ENCODE assay signal across 9 cellular contexts in the genomic region with DNA sequence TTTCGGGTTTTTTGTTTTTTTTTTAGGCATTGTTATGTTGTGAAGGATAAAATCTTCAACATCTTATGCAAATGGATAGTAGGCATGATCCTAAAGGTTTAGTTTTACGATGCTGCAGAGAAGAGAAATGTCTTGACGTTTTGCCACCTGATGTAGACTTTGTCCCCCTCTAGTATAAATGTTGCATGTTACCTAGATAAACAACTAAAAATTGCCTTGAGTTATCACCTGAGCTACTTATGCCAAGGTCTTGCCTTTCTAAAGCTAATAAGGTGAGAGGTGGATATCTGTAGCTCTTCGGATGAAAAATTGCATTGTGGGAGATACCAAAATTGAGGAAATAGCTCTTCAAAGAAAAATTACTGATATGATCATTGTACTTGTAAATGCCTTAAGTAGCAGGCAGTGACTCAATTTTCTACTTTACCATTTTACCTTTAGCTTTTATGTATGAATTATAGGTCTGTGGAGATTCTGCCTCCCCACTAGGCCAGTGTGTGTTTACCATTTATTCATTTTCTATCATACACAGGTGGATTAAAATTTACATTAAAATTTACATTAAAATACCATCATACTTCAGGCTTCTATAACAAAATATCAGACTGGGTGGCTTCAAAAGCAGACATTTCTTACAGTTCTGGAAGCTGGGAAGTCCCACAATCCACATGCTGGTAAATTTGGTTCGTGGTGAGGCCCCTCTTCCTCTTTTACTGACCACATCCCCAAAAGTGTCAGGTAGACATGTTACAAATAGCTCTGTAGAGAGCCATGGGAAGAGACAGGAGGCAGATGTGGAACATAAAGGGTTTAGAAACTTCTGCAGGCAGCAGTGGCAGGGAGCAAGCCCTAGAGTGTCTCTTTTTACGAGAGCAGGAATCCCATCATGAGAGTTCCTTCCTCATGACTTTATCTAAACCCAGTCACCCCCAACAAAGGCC.
DNase-seq lines count a peak whose midpoint lies in the region; ATAC-seq, FAIRE-seq and TF ChIP-seq lines count a peak whose summit lies in the region.
"Had no signal": no experiment of that assay in that cellular context is flagged by ENCODE, and none has a peak within 500 bp of the region (broad histone marks: within the 10 kb centered on the region; RNA-seq: fewer than 3 reads in every experiment).

No MANE protein-coding gene starts in this region.

- peaks cover 0 to 5% of the 10 kb centered on the region in 2 experiments; a peak in 1 of 4 replicates for H3K36me3 ChIP-seq in GM12878 (ENCODE audit: control insufficient read depth in 2 of 2, insufficient read depth in 2 of 2, low read length in 1 of 2)

- TF ChIP-seq EP300 in GM12878 (IDR thresholded peaks at IDR 0.05; ENCODE audit: borderline replicate concordance in 1 of 2, control insufficient read depth in 1 of 2, low read depth in 2 of 2, low read length in 2 of 2) = peak; percentile 65 to 80; a peak in 3 of 4 replicates

- peak overlapping the region; percentile 29; the same call in 1 of the 2 replicates for H3K4me3 ChIP-seq in GM12878

- peak; percentile 5 for DNase-seq in GM18507 (ENCODE audit: extremely low spot score, insufficient read length, low read depth)
- peak; percentile 59 for DNase-seq in KG1 (lab: John Stamatoyannopoulos, UW)
- DNase-seq in GM12878 (ENCODE audit: low read depth, low spot score) = peak; percentile 77
- DNase-seq in posterior cingulate gyrus = no peak
- no peak for DNase-seq in T-helper 9 cell
- DNase-seq in amniotic stem cell (lab: John Stamatoyannopoulos, UW) = no peak
- DNase-seq: DMS79 had no signal

- TF ChIP-seq CTCF in GM12878 (IDR thresholded peaks at IDR 0.05 in 2 of 3, conservative IDR thresholded peaks at IDR 0.05 in 1 of 3; ENCODE audit: control insufficient read depth in 2 of 3, extremely low read depth in 1 of 3, insufficient read depth in 1 of 3, low read depth in 3 of 3, low read length in 3 of 3) = no peak

- H3K9me3 ChIP-seq in GM12878 (replicated peaks; ENCODE audit: control insufficient read depth, insufficient read depth, low read length) = no peaks in the 10 kb centered on the region

- peaks cover 47% of the 10 kb centered on the region for H3K4me1 ChIP-seq in GM12878 (ENCODE audit: control insufficient read depth, insufficient read depth, low read length)

- TF ChIP-seq POLR2A in GM12878 (IDR thresholded peaks at IDR 0.05; ENCODE audit: low read depth, low read length) = no peak

- BruUV-seq in GM12878 (replicated peaks; lab: Mats Ljungman, UMichigan) = no TSS peak

- 0 out of 2 replicates have a peak, but pooled peaks have one; percentile 34 for TF ChIP-seq RAD21 in GM12878 (IDR thresholded peaks at IDR 0.05; ENCODE audit: insufficient read depth, low read depth, low read length)

- H4K20me1 ChIP-seq in GM12878 (ENCODE audit: control insufficient read depth, insufficient read depth) = no peaks in the 10 kb centered on the region

- peak overlapping the region; percentile 66 for H2AFZ ChIP-seq in GM12878 (ENCODE audit: control insufficient read depth, low read depth, low read length)

- intact Hi-C loops in GM12878 (cut with micrococcal nuclease; ENCODE audit: unreplicated experiment) (loop anchor here (5.0 to 10.0 kb wide), 3 partner anchors 102 to 319 kb away; a partner anchor contains a TSS), posterior cingulate gyrus (cut with DNase I) (no loop called here)

- ATAC-seq in GM21737 (IDR thresholded peaks at IDR 0.05; ENCODE audit: unreplicated experiment) (peak; percentile 54), GM12878 (peak; percentile 87), HG03439 (IDR thresholded peaks at IDR 0.05; ENCODE audit: unreplicated experiment) (no peak)

- CTCF ChIA-PET in GM12878 (lab: Yijun Ruan, JAX) = interaction anchor here (1.4 to 2.7 kb wide), 3 partner anchors 13 to 99 kb away, joined by 4 to 7 read pairs (median 4); no protein-coding TSS in a partner anchor

- peak overlapping the region; percentile 49 for H3K4me2 ChIP-seq in GM12878 (ENCODE audit: control insufficient read depth, insufficient read depth)

- no peaks in the 10 kb centered on the region for H3K27me3 ChIP-seq in GM12878 (replicated peaks in 1 of 2; ENCODE audit: control insufficient read depth in 2 of 2, insufficient read depth in 2 of 2, low read length in 1 of 2)

- SMC1A ChIA-PET in GM12878 (lab: Charles Lee; ENCODE audit: uncharacterized antibody, unreplicated experiment) = interaction anchor here (0.7 to 1.9 kb wide), 13 partner anchors 8 to 106 kb away, joined by 3 to 5 read pairs (median 4); no protein-coding TSS in a partner anchor

- FAIRE-seq in GM18507 (lab: Jason Lieb, UNC) = peak; percentile 89
- peak; percentile 97 for FAIRE-seq in GM12878 (lab: Jason Lieb, UNC)

- H3K27ac ChIP-seq in GM12878 (ENCODE audit: control insufficient read depth, insufficient read depth) = peak overlapping the region; percentile 64

- POLR2A ChIA-PET in GM12878 (lab: Charles Lee) = interaction anchor here (0.6 to 1.6 kb wide), 5 partner anchors 11 to 105 kb away, joined by 3 to 4 read pairs (median 3); a partner anchor contains a TSS

- H3K9ac ChIP-seq in GM12878 (ENCODE audit: control insufficient read depth, insufficient read depth, low read length) = 0 out of 2 replicates have a peak overlapping the region, but pooled peaks have one; percentile 14

- in situ Hi-C loops in GM12878 (cut with MboI) = no loop called here

- WGBS in GM12878 (ENCODE audit: insufficient coverage, insufficient replicate concordance, low lambda C conversion rate, missing lambda C conversion rate) = 61% methylated on average over 6 of the region's 6 CpGs

- H3K79me2 ChIP-seq in GM12878 (ENCODE audit: control insufficient read depth, insufficient read depth, low read length) = no peaks in the 10 kb centered on the region

- RAD21 ChIA-PET in GM12878 (lab: Charles Lee; ENCODE audit: unreplicated experiment) = interaction anchor here (0.9 to 2.8 kb wide), 7 partner anchors 9 to 318 kb away, joined by 3 to 11 read pairs (median 4); a partner anchor contains a TSS

TF ChIP-seq in GM12878, 131 proteins besides CTCF, POLR2A, EP300 and RAD21 (continues in another document):
- no peak for TF ChIP-seq NFYA (IDR thresholded peaks at IDR 0.05; ENCODE audit: borderline replicate concordance, low read depth, low read length)
- TF ChIP-seq, protein P1, sequence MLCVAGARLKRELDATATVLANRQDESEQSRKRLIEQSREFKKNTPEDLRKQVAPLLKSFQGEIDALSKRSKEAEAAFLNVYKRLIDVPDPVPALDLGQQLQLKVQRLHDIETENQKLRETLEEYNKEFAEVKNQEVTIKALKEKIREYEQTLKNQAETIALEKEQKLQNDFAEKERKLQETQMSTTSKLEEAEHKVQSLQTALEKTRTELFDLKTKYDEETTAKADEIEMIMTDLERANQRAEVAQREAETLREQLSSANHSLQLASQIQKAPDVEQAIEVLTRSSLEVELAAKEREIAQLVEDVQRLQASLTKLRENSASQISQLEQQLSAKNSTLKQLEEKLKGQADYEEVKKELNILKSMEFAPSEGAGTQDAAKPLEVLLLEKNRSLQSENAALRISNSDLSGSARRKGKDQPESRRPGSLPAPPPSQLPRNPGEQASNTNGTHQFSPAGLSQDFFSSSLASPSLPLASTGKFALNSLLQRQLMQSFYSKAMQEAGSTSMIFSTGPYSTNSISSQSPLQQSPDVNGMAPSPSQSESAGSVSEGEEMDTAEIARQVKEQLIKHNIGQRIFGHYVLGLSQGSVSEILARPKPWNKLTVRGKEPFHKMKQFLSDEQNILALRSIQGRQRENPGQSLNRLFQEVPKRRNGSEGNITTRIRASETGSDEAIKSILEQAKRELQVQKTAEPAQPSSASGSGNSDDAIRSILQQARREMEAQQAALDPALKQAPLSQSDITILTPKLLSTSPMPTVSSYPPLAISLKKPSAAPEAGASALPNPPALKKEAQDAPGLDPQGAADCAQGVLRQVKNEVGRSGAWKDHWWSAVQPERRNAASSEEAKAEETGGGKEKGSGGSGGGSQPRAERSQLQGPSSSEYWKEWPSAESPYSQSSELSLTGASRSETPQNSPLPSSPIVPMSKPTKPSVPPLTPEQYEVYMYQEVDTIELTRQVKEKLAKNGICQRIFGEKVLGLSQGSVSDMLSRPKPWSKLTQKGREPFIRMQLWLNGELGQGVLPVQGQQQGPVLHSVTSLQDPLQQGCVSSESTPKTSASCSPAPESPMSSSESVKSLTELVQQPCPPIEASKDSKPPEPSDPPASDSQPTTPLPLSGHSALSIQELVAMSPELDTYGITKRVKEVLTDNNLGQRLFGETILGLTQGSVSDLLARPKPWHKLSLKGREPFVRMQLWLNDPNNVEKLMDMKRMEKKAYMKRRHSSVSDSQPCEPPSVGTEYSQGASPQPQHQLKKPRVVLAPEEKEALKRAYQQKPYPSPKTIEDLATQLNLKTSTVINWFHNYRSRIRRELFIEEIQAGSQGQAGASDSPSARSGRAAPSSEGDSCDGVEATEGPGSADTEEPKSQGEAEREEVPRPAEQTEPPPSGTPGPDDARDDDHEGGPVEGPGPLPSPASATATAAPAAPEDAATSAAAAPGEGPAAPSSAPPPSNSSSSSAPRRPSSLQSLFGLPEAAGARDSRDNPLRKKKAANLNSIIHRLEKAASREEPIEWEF (IDR thresholded peaks at IDR 0.05; ENCODE audit: insufficient replicate concordance, low read depth, low read length) = no peak
- peak; percentile 62; the same call in 1 of the 2 replicates for TF ChIP-seq PML (IDR thresholded peaks at IDR 0.05; ENCODE audit: low read length)
- peak; percentile 97 to 98 for TF ChIP-seq IKZF2 (IDR thresholded peaks at IDR 0.05)
- no peak for TF ChIP-seq ASH2L (IDR thresholded peaks at IDR 0.05; ENCODE audit: borderline replicate concordance, low read depth)
- no peak for TF ChIP-seq MYC (IDR thresholded peaks at IDR 0.05; ENCODE audit: insufficient read depth, insufficient read length, insufficient replicate concordance, low read length, severe bottlenecking)
- TF ChIP-seq MYB (IDR thresholded peaks at IDR 0.05; ENCODE audit: borderline replicate concordance, low read depth, low read length) = no peak
- no peak for TF ChIP-seq BRCA1 (IDR thresholded peaks at IDR 0.05; ENCODE audit: low read depth, low read length)
- TF ChIP-seq SPI1 (IDR thresholded peaks at IDR 0.05; ENCODE audit: borderline replicate concordance, insufficient read depth, low read depth, low read length) = peak; percentile 99
- no peak for TF ChIP-seq FOXK2 (IDR thresholded peaks at IDR 0.05)
- TF ChIP-seq, protein P2, sequence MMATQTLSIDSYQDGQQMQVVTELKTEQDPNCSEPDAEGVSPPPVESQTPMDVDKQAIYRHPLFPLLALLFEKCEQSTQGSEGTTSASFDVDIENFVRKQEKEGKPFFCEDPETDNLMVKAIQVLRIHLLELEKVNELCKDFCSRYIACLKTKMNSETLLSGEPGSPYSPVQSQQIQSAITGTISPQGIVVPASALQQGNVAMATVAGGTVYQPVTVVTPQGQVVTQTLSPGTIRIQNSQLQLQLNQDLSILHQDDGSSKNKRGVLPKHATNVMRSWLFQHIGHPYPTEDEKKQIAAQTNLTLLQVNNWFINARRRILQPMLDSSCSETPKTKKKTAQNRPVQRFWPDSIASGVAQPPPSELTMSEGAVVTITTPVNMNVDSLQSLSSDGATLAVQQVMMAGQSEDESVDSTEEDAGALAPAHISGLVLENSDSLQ (IDR thresholded peaks at IDR 0.05) = peak; percentile 43; the same call in 1 of the 2 replicates
- TF ChIP-seq ZNF622 (IDR thresholded peaks at IDR 0.05) = no peak

Comparison
In these comparisons a context has a peak if more than half of its experiments do, and no peak if none do; other contexts are left out.
1. DNase-seq: peak in GM18507 (single experiment), KG1 (single experiment) and GM12878 (single experiment); none in posterior cingulate gyrus (0 of 10), T-helper 9 cell (single experiment) and amniotic stem cell (single experiment).